In genomic region chr14:49868720-49869114, GRCh38 we compare ENCODE assay signal across 8 cellular contexts. TPM values are rescaled to one million over a fixed set of nuclear protein-coding genes. Genes with fewer than 3 reads are reported as not detected.
A peak's percentile ranks its signal among the peaks of the same experiment; 100 is the strongest.
DNase-seq lines count a peak whose midpoint lies in the region; ATAC-seq lines count a peak whose summit lies in the region.

No MANE protein-coding gene starts in this region.

- no peaks in the 10 kb centered on the region for H3K36me3 Mint-ChIP-seq in T-helper 1 cell treated with Interleukin-12 subunit alpha and Interleukin-12 subunit beta and Interleukin-4 antibody, amounts not matched to agents 30 μg/mL and 1 μg/mL, for 36 hours (ENCODE audit: low read depth)
- H3K36me3 Mint-ChIP-seq in activated T-helper 17 cell treated with anti-CD3 and anti-CD28 coated beads, Interleukin-2, amount 50 U/mL, for 72 hours (ENCODE audit: low read depth): peaks cover 5% of the 10 kb centered on the region
- H3K36me3 Mint-ChIP-seq in immature natural killer cell: no peaks in the 10 kb centered on the region

- H3K9me3 ChIP-seq in subcutaneous abdominal adipose tissue (ENCODE audit: control insufficient read depth in 5 of 5, low read length in 5 of 5): no peaks in the 10 kb centered on the region

- ATAC-seq in activated T-helper 17 cell treated with anti-CD3 and anti-CD28 coated beads, Interleukin-2, amount 50 U/mL, for 72 hours (replicated peaks): no peak
- no peak for ATAC-seq in HG03469 (IDR thresholded peaks at IDR 0.05; ENCODE audit: unreplicated experiment)
- ATAC-seq in GM21737 (IDR thresholded peaks at IDR 0.05; ENCODE audit: unreplicated experiment): no peak
- no peak for ATAC-seq in HG03196 (IDR thresholded peaks at IDR 0.05; ENCODE audit: unreplicated experiment)

- peak overlapping the region; percentile 86 for H3K4me3 Mint-ChIP-seq in T-helper 1 cell treated with Interleukin-12 subunit alpha and Interleukin-12 subunit beta and Interleukin-4 antibody, amounts not matched to agents 30 μg/mL and 1 μg/mL, for 36 hours
- H3K4me3 Mint-ChIP-seq in activated T-helper 17 cell treated with anti-CD3 and anti-CD28 coated beads, Interleukin-2, amount 50 U/mL, for 72 hours: peak overlapping the region; percentile 94
- H3K4me3 Mint-ChIP-seq in immature natural killer cell: peak overlapping the region; percentile 88 to 97 (median 92)

- H3K27me3 Mint-ChIP-seq in T-helper 1 cell treated with Interleukin-12 subunit alpha and Interleukin-12 subunit beta and Interleukin-4 antibody, amounts not matched to agents 30 μg/mL and 1 μg/mL, for 36 hours (ENCODE audit: low read depth): no peaks in the 10 kb centered on the region
- H3K27me3 Mint-ChIP-seq in activated T-helper 17 cell treated with anti-CD3 and anti-CD28 coated beads, Interleukin-2, amount 50 U/mL, for 72 hours: no peaks in the 10 kb centered on the region
- H3K27me3 Mint-ChIP-seq in immature natural killer cell (ENCODE audit: low read depth in 3 of 3): peaks cover 3 to 10% (median 6%) of the 10 kb centered on the region in 3 donors

- H3K4me1 Mint-ChIP-seq in T-helper 1 cell treated with Interleukin-12 subunit alpha and Interleukin-12 subunit beta and Interleukin-4 antibody, amounts not matched to agents 30 μg/mL and 1 μg/mL, for 36 hours (ENCODE audit: low read depth): peaks cover 18% of the 10 kb centered on the region
- H3K4me1 Mint-ChIP-seq in activated T-helper 17 cell treated with anti-CD3 and anti-CD28 coated beads, Interleukin-2, amount 50 U/mL, for 72 hours: peaks cover 18% of the 10 kb centered on the region
- H3K4me1 Mint-ChIP-seq in immature natural killer cell: peaks cover 16 to 24% of the 10 kb centered on the region in 2 donors

- H3K27me3 ChIP-seq in subcutaneous abdominal adipose tissue (ENCODE audit: control insufficient read depth in 5 of 5, insufficient read depth in 4 of 5, low read length in 5 of 5): no peaks in the 10 kb centered on the region

- DNase-seq in T-helper 1 cell: no peak
- no peak for DNase-seq in immature natural killer cell

- H3K36me3 ChIP-seq in subcutaneous abdominal adipose tissue (ENCODE audit: control insufficient read depth in 5 of 5, insufficient read depth in 5 of 5, low read length in 5 of 5): no peaks in the 10 kb centered on the region

- peak overlapping the region; percentile 97 for H3K27ac Mint-ChIP-seq in T-helper 1 cell treated with Interleukin-12 subunit alpha and Interleukin-12 subunit beta and Interleukin-4 antibody, amounts not matched to agents 30 μg/mL and 1 μg/mL, for 36 hours
- peak overlapping the region; percentile 97 for H3K27ac Mint-ChIP-seq in activated T-helper 17 cell treated with anti-CD3 and anti-CD28 coated beads, Interleukin-2, amount 50 U/mL, for 72 hours
- peak overlapping the region; percentile 95 to 99 (median 99) for H3K27ac Mint-ChIP-seq in immature natural killer cell

- H3K9me3 Mint-ChIP-seq in T-helper 1 cell treated with Interleukin-12 subunit alpha and Interleukin-12 subunit beta and Interleukin-4 antibody, amounts not matched to agents 30 μg/mL and 1 μg/mL, for 36 hours: no peaks in the 10 kb centered on the region
- no peaks in the 10 kb centered on the region for H3K9me3 Mint-ChIP-seq in activated T-helper 17 cell treated with anti-CD3 and anti-CD28 coated beads, Interleukin-2, amount 50 U/mL, for 72 hours
- no peaks in the 10 kb centered on the region for H3K9me3 Mint-ChIP-seq in immature natural killer cell

- H3K9ac ChIP-seq in subcutaneous abdominal adipose tissue (ENCODE audit: low read length in 5 of 5): peak overlapping the region in 3 of 5 donors; percentile 65 to 83 (median 78)

- H3K27ac ChIP-seq in subcutaneous abdominal adipose tissue (ENCODE audit: low read depth, low read length): peak overlapping the region; percentile 85

- H3K4me3 ChIP-seq in subcutaneous abdominal adipose tissue (ENCODE audit: low read depth in 1 of 5, low read length in 5 of 5): peak overlapping the region; percentile 59 to 82 (median 62)

- peaks cover 0 to 24% (median 20%) of the 10 kb centered on the region in 5 donors for H3K4me1 ChIP-seq in subcutaneous abdominal adipose tissue (ENCODE audit: control insufficient read depth in 5 of 5, insufficient read depth in 5 of 5, low read length in 5 of 5)

RNA-seq across cellular contexts. Expression of gene NEMF, which starts 16.1 kb away (rescaled TPM):
- 10 to 100 TPM; 79.9 to 86.6 TPM for total RNA-seq in activated T-helper 17 cell treated with anti-CD3 and anti-CD28 coated beads, Interleukin-2, amount 50 U/mL, for 72 hours
- 10 to 100 TPM; 28.7 to 54.4 (median 33.4) TPM for polyA plus RNA-seq in immature natural killer cell

RNA-seq across cellular contexts. Expression of gene ARF6, which starts 24.2 kb away (rescaled TPM):
- total RNA-seq in activated T-helper 17 cell treated with anti-CD3 and anti-CD28 coated beads, Interleukin-2, amount 50 U/mL, for 72 hours: 100 to 1,000 TPM; 161 to 163 TPM
- polyA plus RNA-seq in immature natural killer cell: 100 to 1,000 TPM; 163 to 242 (median 169) TPM
